In genomic region chr16:58127634-58128033, GRCh38 we compare ENCODE assay signal across 8 cellular contexts. TPM values are rescaled to one million over a fixed set of nuclear protein-coding genes. Genes with fewer than 3 reads are reported as not detected.
DNase-seq lines count a peak whose midpoint lies in the region; ATAC-seq, FAIRE-seq and TF ChIP-seq lines count a peak whose summit lies in the region.

No MANE protein-coding gene starts in this region.

- H3K9me3 ChIP-seq in HUES64 (ENCODE audit: insufficient read depth, low read depth, low read length) (no peaks in the 10 kb centered on the region), mammary epithelial cell (replicated peaks; ENCODE audit: insufficient read depth, low read length) (no peaks in the 10 kb centered on the region), muscle layer of colon (ENCODE audit: low read length) (no peaks in the 10 kb centered on the region)

- H3K4me1 ChIP-seq in HUES64 (ENCODE audit: insufficient read depth, low read length) (peaks cover 16% of the 10 kb centered on the region), mammary epithelial cell (ENCODE audit: insufficient read depth, low read length) (peaks cover 30% of the 10 kb centered on the region), muscle layer of colon (ENCODE audit: insufficient read depth, low read length) (peaks cover 42% of the 10 kb centered on the region)

- H3K79me2 ChIP-seq in mammary epithelial cell (ENCODE audit: insufficient read depth, low read length) = peaks cover 60% of the 10 kb centered on the region

- H3K4me3 ChIP-seq in HUES64 (ENCODE audit: low read length) (peak overlapping the region; percentile 88), mammary epithelial cell (replicated peaks in 1 of 3; ENCODE audit: insufficient read depth in 1 of 3, low read depth in 2 of 3, low read length in 3 of 3) (peak overlapping the region; percentile 76 to 98 (median 78)), muscle layer of colon (ENCODE audit: low read depth in 1 of 2, low read length in 2 of 2) (peak overlapping the region; percentile 84 to 96)

- H3K27me3 ChIP-seq in HUES64 (ENCODE audit: insufficient read depth, low read length) = no peaks in the 10 kb centered on the region
- no peaks in the 10 kb centered on the region for H3K27me3 ChIP-seq in mammary epithelial cell (ENCODE audit: insufficient read depth, low read length)
- no peaks in the 10 kb centered on the region for H3K27me3 ChIP-seq in muscle layer of colon (ENCODE audit: control insufficient read depth in 1 of 2, insufficient read depth in 2 of 2, low read length in 2 of 2)

- CTCF ChIA-PET in mammary epithelial cell (lab: Charles Lee; ENCODE audit: low non-redundant PET) = no interaction called here

- ATAC-seq in HG02588 (IDR thresholded peaks at IDR 0.05; ENCODE audit: unreplicated experiment) (no peak), HG03039 (IDR thresholded peaks at IDR 0.05; ENCODE audit: unreplicated experiment) (no peak)

- 47% methylated on average over 4 of the region's 4 CpGs for WGBS in HUES64
- WGBS in mammary epithelial cell (ENCODE audit: low coverage, missing lambda C conversion rate) = 28% methylated on average over 4 of the region's 4 CpGs

- intact Hi-C loops in mammary epithelial cell (cut with micrococcal nuclease) = loop anchor here (1.0 to 5.0 kb wide), 3 partner anchors 71 to 180 kb away; partner anchors contain the start of gene CSNK2A2

- DNase-seq in AML-193 (lab: John Stamatoyannopoulos, UW) (peak; percentile 30 to 33), mammary epithelial cell (peak; percentile 11), SKM-1 (lab: John Stamatoyannopoulos, UW; ENCODE audit: unreplicated experiment) (no peak), HTR-8/SVneo (ENCODE audit: insufficient read length, low spot score) (no peak)

- dilution Hi-C loops in mammary epithelial cell (cut with HindIII; ENCODE audit: low sequenced_read_pairs) = loop anchor here (10.0 kb wide), 1 partner anchor 223 kb away; no protein-coding TSS in a partner anchor

- peak; percentile 8 to 29 for TF ChIP-seq CTCF in mammary epithelial cell (conservative IDR thresholded peaks at IDR 0.05 in 1 of 2, IDR thresholded peaks at IDR 0.05 in 1 of 2; ENCODE audit: extremely low read depth in 1 of 2, insufficient read depth in 1 of 2, low read depth in 1 of 2, low read length in 2 of 2)

- no peak overlapping the region for H2AFZ ChIP-seq in mammary epithelial cell (ENCODE audit: low read depth, low read length)

- no peaks in the 10 kb centered on the region for H4K20me1 ChIP-seq in mammary epithelial cell (ENCODE audit: insufficient read depth, low read length)

- H3K36me3 ChIP-seq in HUES64 (ENCODE audit: insufficient read depth, low read length) = no peaks in the 10 kb centered on the region
- no peaks in the 10 kb centered on the region for H3K36me3 ChIP-seq in mammary epithelial cell (ENCODE audit: insufficient read depth, low read length)
- H3K36me3 ChIP-seq in muscle layer of colon (ENCODE audit: insufficient read depth, low read length) = no peaks in the 10 kb centered on the region

- FAIRE-seq in HTR-8/SVneo (lab: Jason Lieb, UNC) = no peak

- BruUV-seq in mammary epithelial cell (replicated peaks; lab: Mats Ljungman, UMichigan) = no TSS peak

- H3K9ac ChIP-seq in HUES64 (ENCODE audit: low read depth, low read length) (no peak overlapping the region), mammary epithelial cell (ENCODE audit: insufficient read depth, low read length) (peak overlapping the region; percentile 61), muscle layer of colon (ENCODE audit: low read length) (peak overlapping the region; percentile 51)

- H3K4me2 ChIP-seq in mammary epithelial cell (ENCODE audit: insufficient read depth, low read depth, low read length) = peak overlapping the region; percentile 73

- in situ Hi-C loops in mammary epithelial cell (cut with MboI; ENCODE audit: low sequenced_read_pairs in 2 of 2) = loop anchor here in 1 of 2 donors (10.0 kb wide), 1 partner anchor 103 kb away; the partner anchor contains the start of gene MMP15

- H3K27ac ChIP-seq in HUES64 (ENCODE audit: low read depth, low read length) = no peak overlapping the region
- peak overlapping the region; percentile 70 for H3K27ac ChIP-seq in mammary epithelial cell (ENCODE audit: insufficient read depth, low read depth, low read length)
- peak overlapping the region; percentile 66 for H3K27ac ChIP-seq in muscle layer of colon (ENCODE audit: low read depth, low read length)

RNA-seq across cellular contexts. Expression of gene CFAP20, which starts 1.5 kb away (rescaled TPM):
- polyA plus RNA-seq in HUES64 (2013, experiment 1 of 2) = 51.8 TPM
- polyA plus RNA-seq in HUES64 (2013, experiment 2 of 2) = 57.4 TPM
- 10 to 100 TPM; 40.7 to 43.6 TPM for total RNA-seq in mammary epithelial cell
- 51.3 TPM for polyA plus RNA-seq in mammary epithelial cell
- polyA minus RNA-seq in mammary epithelial cell = 33.4 TPM

Comparison
In these comparisons a context has a peak if more than half of its experiments do, and no peak if none do; other contexts are left out.
1. DNase-seq: peak in AML-193 (2 of 2) and mammary epithelial cell (single experiment); none in SKM-1 (single experiment) and HTR-8/SVneo (single experiment).
2. Peak in every context shown above with its lines, with median percentiles within 50 percentile points of each other: H3K4me3 ChIP-seq.